Comparison of ENCODE assay signal across 30 cellular contexts in genomic region chr6:137443901-137444300, GRCh38. TPM values are rescaled to one million over a fixed set of nuclear protein-coding genes. Genes with fewer than 3 reads are reported as not detected.
DNase-seq lines count a peak whose midpoint lies in the region; ATAC-seq and TF ChIP-seq lines count a peak whose summit lies in the region.
"Had no signal": no experiment of that assay in that cellular context is flagged by ENCODE, and none has a peak within 500 bp of the region (broad histone marks: within the 10 kb centered on the region; RNA-seq: fewer than 3 reads in every experiment).

No MANE protein-coding gene starts in this region.

- no peaks in the 10 kb centered on the region for H3K4me1 ChIP-seq in BE2C
- no peaks in the 10 kb centered on the region for H3K4me1 ChIP-seq in OCI-LY7 (ENCODE audit: insufficient read depth, low read length, poor library complexity, severe bottlenecking)
- no peaks in the 10 kb centered on the region for H3K4me1 ChIP-seq in stomach
- H3K4me1 ChIP-seq: breast epithelium, HAP-1, left lung, parathyroid adenoma, tibial artery had no signal

- BruUV-seq in OCI-LY7 (replicated peaks; lab: Mats Ljungman, UMichigan), result no TSS peak

- TF ChIP-seq POLR2A in stomach (IDR thresholded peaks at IDR 0.05), result no peak

- TF ChIP-seq CTCF in BE2C (IDR thresholded peaks at IDR 0.05; ENCODE audit: low read depth, low read length), result peak; percentile 14; the same call in 1 of the 2 replicates
- TF ChIP-seq CTCF in GM12875 (IDR thresholded peaks at IDR 0.05; ENCODE audit: borderline replicate concordance, insufficient read depth, low read depth, low read length), result 0 out of 2 replicates have a peak, but pooled peaks have one; percentile 16
- peak; percentile 41 for TF ChIP-seq CTCF in OCI-LY7 (conservative IDR thresholded peaks at IDR 0.05; ENCODE audit: low read length)
- TF ChIP-seq CTCF in glutamatergic neuron (IDR thresholded peaks at IDR 0.05; ENCODE audit: partially characterized antibody, unreplicated experiment), result peak; percentile 23
- TF ChIP-seq CTCF in stomach (IDR thresholded peaks at IDR 0.05), result no peak

- H3K27me3 Mint-ChIP-seq in glutamatergic neuron (ENCODE audit: unreplicated experiment), result no peaks in the 10 kb centered on the region
- H3K27me3 Mint-ChIP-seq: memory B cell had no signal

- no peak overlapping the region for H3K4me2 ChIP-seq in OCI-LY7 (ENCODE audit: low read length)

- H4K20me1 ChIP-seq in OCI-LY7 (ENCODE audit: insufficient read depth, low read length), result no peaks in the 10 kb centered on the region

- H3K79me2 ChIP-seq in OCI-LY7 (ENCODE audit: insufficient read depth, low read depth, low read length), result no peaks in the 10 kb centered on the region
- H3K79me2 ChIP-seq: parathyroid adenoma had no signal

- DNase-seq in BE2C (no peak), OCI-LY7 (ENCODE audit: low spot score) (no peak), glutamatergic neuron (no peak), stomach (no peak)
- DNase-seq in activated T-cell treated with anti-CD3 and anti-CD28 coated beads, Interleukin-2, amount 50 U/mL, for 48 hours, result no peak
- DNase-seq in activated CD8-positive, alpha-beta memory T cell treated with anti-CD3 and anti-CD28 coated beads, Interleukin-2, amount 50 U/mL, for 4 hours, result no peak
- DNase-seq: activated CD4-positive, alpha-beta T cell treated with anti-CD3 and anti-CD28 coated beads for 48 hours; activated CD8-positive, alpha-beta memory T cell treated with anti-CD3 and anti-CD28 coated beads for 24 hours; activated effector memory CD4-positive, alpha-beta T cell treated with Interleukin-2 at 50 U/mL for 16 hours; anterior cingulate cortex; CD4-positive, alpha-beta memory T cell; DMS 273 treated with DMSO at 0.1 percent for 48 hours; left lung; NCI-H1048; NCI-H774; right cardiac atrium; stimulated activated CD4-positive, alpha-beta T cell treated with anti-CD3 and anti-CD28 coated beads, Interleukin-4, amount 100 ng/mL, for 1 hour; SW 1271; tibial artery had no signal

- H3K4me1 Mint-ChIP-seq in glutamatergic neuron (ENCODE audit: low read depth, unreplicated experiment), result no peaks in the 10 kb centered on the region
- H3K4me1 Mint-ChIP-seq: IgD-negative memory B cell, neural crest cell had no signal

- no peaks in the 10 kb centered on the region for H3K27me3 ChIP-seq in BE2C
- no peaks in the 10 kb centered on the region for H3K27me3 ChIP-seq in stomach
- H3K27me3 ChIP-seq: breast epithelium, left lung, tibial artery had no signal

- ATAC-seq in GM21576 (IDR thresholded peaks at IDR 0.05; ENCODE audit: unreplicated experiment), result no peak
- ATAC-seq: left lung, right cardiac atrium had no signal

- H3K36me3 ChIP-seq in BE2C (no peaks in the 10 kb centered on the region), OCI-LY7 (ENCODE audit: insufficient read depth, low read length) (no peaks in the 10 kb centered on the region), stomach (no peaks in the 10 kb centered on the region)
- H3K36me3 ChIP-seq: breast epithelium, HAP-1, left lung, tibial artery had no signal

- POLR2A ChIA-PET in OCI-LY7 (lab: Charles Lee), result interaction anchor here (0.5 to 0.7 kb wide), 2 partner anchors 147 to 720 kb away, joined by 3 read pairs; no protein-coding TSS in a partner anchor

- CTCF ChIA-PET in OCI-LY7 (lab: Charles Lee; ENCODE audit: unreplicated experiment), result no interaction called here

- no peak overlapping the region for H2AFZ ChIP-seq in OCI-LY7 (ENCODE audit: low read length)
- H2AFZ ChIP-seq: parathyroid adenoma had no signal

- WGBS in stomach, 5 donors, result 27 to 91% (median 42%) methylated on average over 1 of the region's 1 CpG

- H3K27ac ChIP-seq in OCI-LY7 (ENCODE audit: low read depth, low read length, poor library complexity, severe bottlenecking) (no peak overlapping the region), stomach (no peak overlapping the region)
- H3K27ac ChIP-seq: breast epithelium, left lung, parathyroid adenoma, tibial artery had no signal

- H3K36me3 Mint-ChIP-seq in glutamatergic neuron (ENCODE audit: unreplicated experiment), result no peaks in the 10 kb centered on the region

- H3K9me3 ChIP-seq in BE2C, result no peaks in the 10 kb centered on the region
- H3K9me3 ChIP-seq in OCI-LY7 (ENCODE audit: low read length), result 0 out of 2 replicates have a peak, but pooled peaks cover 5% of the 10 kb centered on the region
- no peaks in the 10 kb centered on the region for H3K9me3 ChIP-seq in stomach
- H3K9me3 ChIP-seq: HAP-1 had no signal

- H3K27ac Mint-ChIP-seq in glutamatergic neuron (ENCODE audit: unreplicated experiment), result no peak overlapping the region
- H3K27ac Mint-ChIP-seq: activated naive CD8-positive, alpha-beta T cell; CD4-positive, alpha-beta memory T cell; IgD-negative memory B cell; memory B cell had no signal

- intact Hi-C loops in OCI-LY7 (cut with micrococcal nuclease; ENCODE audit: unreplicated experiment) (no loop called here), stomach (cut with DNase I; ENCODE audit: low total_unique reads) (no loop called here)

- TF ChIP-seq EP300 in stomach (IDR thresholded peaks at IDR 0.05), result no peak

- no peak overlapping the region for H3K4me3 Mint-ChIP-seq in glutamatergic neuron (ENCODE audit: unreplicated experiment)
- H3K4me3 Mint-ChIP-seq: activated naive CD8-positive, alpha-beta T cell; CD4-positive, alpha-beta memory T cell; IgD-negative memory B cell; memory B cell; neural crest cell had no signal

- H3K4me3 ChIP-seq in BE2C (ENCODE audit: low read depth, low read length) (no peak overlapping the region), GM12875 (ENCODE audit: low read depth, low read length) (no peak overlapping the region), OCI-LY7 (ENCODE audit: low read depth, low read length, poor library complexity, severe bottlenecking) (no peak overlapping the region), stomach (no peak overlapping the region)
- H3K4me3 ChIP-seq: breast epithelium, HAP-1, left lung, tibial artery had no signal

- H3K9me3 Mint-ChIP-seq in glutamatergic neuron (ENCODE audit: unreplicated experiment), result no peaks in the 10 kb centered on the region

- no peaks in the 10 kb centered on the region for H3K9me2 ChIP-seq in OCI-LY7 (ENCODE audit: insufficient read depth, low read length)

RNA-seq across cellular contexts. Expression of gene OLIG3, which starts 50.3 kb away (rescaled TPM):
- polyA plus RNA-seq in BE2C (2012; ENCODE audit: insufficient read depth, insufficient read length, low read depth), result not detected
- not detected in 2 replicates for total RNA-seq in OCI-LY7 (2014; rRNA removed; shearing (Covaris generic))
- total RNA-seq in OCI-LY7 (2022) (not detected in 2 replicates), glutamatergic neuron (ENCODE audit: unreplicated experiment) (75.1 TPM), stomach (not detected)
- not detected for polyA plus RNA-seq in stomach
- total RNA-seq: A673; breast epithelium; CD4-positive, alpha-beta memory T cell; glomerular endothelial cell; left lung; right cardiac atrium had no signal
- polyA plus RNA-seq: CD4-positive, alpha-beta memory T cell; IgD-negative memory B cell; right cardiac atrium had no signal

Comparison
In these comparisons a context has a peak if more than half of its experiments do, and no peak if none do; other contexts are left out.
1. CTCF ChIP-seq: peak in BE2C (single experiment), GM12875 (single experiment), OCI-LY7 (single experiment) and glutamatergic neuron (single experiment); none in stomach (0 of 7).
2. RNA of gene OLIG3, which starts 50.3 kb away (total RNA-seq): 75.1 TPM in glutamatergic neuron (single experiment); not detected in OCI-LY7 and not detected in stomach; every median in the first group is over 10 times any median in the second.